27 cellular contexts compared by ENCODE assay signal in the genomic region with DNA sequence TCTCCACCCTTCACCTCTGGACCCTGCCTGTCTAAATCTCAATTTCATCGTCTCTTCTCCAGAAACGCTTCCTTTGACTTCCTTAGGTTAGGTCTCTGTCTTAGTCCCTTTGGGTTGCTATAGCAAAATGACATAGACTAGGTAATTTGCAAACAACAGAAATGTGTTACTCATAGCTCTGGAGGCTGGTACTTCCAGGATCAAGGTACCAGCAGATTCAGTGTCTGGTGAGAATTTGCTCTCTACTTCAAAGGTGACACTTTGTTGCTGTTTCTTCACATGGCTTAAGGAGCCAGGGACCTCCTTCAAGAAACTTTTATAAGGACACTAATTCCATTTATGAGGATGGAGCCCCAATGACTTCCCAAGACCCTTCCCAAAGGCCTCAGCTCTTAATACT.
DNase-seq lines count a peak whose midpoint lies in the region.
"Had no signal": no experiment of that assay in that cellular context is flagged by ENCODE, and none has a peak within 500 bp of the region (broad histone marks: within the 10 kb centered on the region; RNA-seq: fewer than 3 reads in every experiment).

No MANE protein-coding gene starts in this region.

- H3K79me2 ChIP-seq in trophoblast cell (ENCODE audit: control insufficient read depth, insufficient read depth, low read length, poor library complexity), result no peaks in the 10 kb centered on the region

- no peak overlapping the region for H3K4ac ChIP-seq in trophoblast cell (ENCODE audit: low read depth, low read length)

- no peak overlapping the region for H3K9ac ChIP-seq in trophoblast cell (ENCODE audit: low read length)
- H3K9ac ChIP-seq: BLaER1; BLaER1 treated with 17β-estradiol and CSF1 and Interleukin-3, amounts not matched to agents 10 nM and 100 nM had no signal

- H2AK5ac ChIP-seq in trophoblast cell (ENCODE audit: low read length), result no peak overlapping the region

- peak; percentile 75 to 89 for DNase-seq in trophoblast cell
- DNase-seq in effector memory CD4-positive, alpha-beta T cell, result no peak
- DNase-seq: 8988T; ACHN; AML-193; BE2C; C1 segment of cervical spinal cord; Caco-2; Calu3; CD4-positive, alpha-beta memory T cell; CD4-positive, alpha-beta T cell; CD4-positive, CD25-positive, alpha-beta regulatory T cell; CD8-positive, alpha-beta memory T cell; CD8-positive, alpha-beta T cell; COR-L47; DMS 273 treated with DMSO at 0.1 percent for 48 hours; DMS153; DMS53; DMS79; DMS79 treated with DMSO at 0.1 percent for 48 hours; DND-41; EL had no signal

- H3K27me3 ChIP-seq in trophoblast cell (ENCODE audit: insufficient read depth, low read length), result no peaks in the 10 kb centered on the region
- no peaks in the 10 kb centered on the region for H3K27me3 ChIP-seq in effector memory CD4-positive, alpha-beta T cell (replicated peaks; ENCODE audit: control insufficient read depth, insufficient read depth, low read length, poor library complexity, severe bottlenecking)
- H3K27me3 ChIP-seq: BE2C; BLaER1; BLaER1 treated with 17β-estradiol and CSF1 and Interleukin-3, amounts not matched to agents 10 nM and 100 nM had no signal

- no peak overlapping the region for H2BK12ac ChIP-seq in trophoblast cell (ENCODE audit: low read length)

- no peak overlapping the region for H4K8ac ChIP-seq in trophoblast cell (ENCODE audit: low read depth, low read length)

- no peaks in the 10 kb centered on the region for H3K79me1 ChIP-seq in trophoblast cell (ENCODE audit: low read length)

- WGBS in trophoblast cell (ENCODE audit: extremely low coverage, insufficient coverage, insufficient read length), result no CpG with 5 or more reads among the region's 2 CpGs

- no peaks in the 10 kb centered on the region for H3K4me1 ChIP-seq in trophoblast cell (ENCODE audit: control insufficient read depth in 1 of 2, insufficient read depth in 2 of 2, low read length in 2 of 2)
- H3K4me1 ChIP-seq in effector memory CD4-positive, alpha-beta T cell (ENCODE audit: control insufficient read depth, insufficient read depth, low read length, poor library complexity, severe bottlenecking), result no peaks in the 10 kb centered on the region
- H3K4me1 ChIP-seq: A549; BE2C; BLaER1 treated with 17β-estradiol and CSF1 and Interleukin-3, amounts not matched to agents 10 nM and 100 nM; Caco-2 had no signal

- no peak overlapping the region for H3K27ac ChIP-seq in trophoblast cell (ENCODE audit: low read depth, low read length)
- H3K27ac ChIP-seq in effector memory CD4-positive, alpha-beta T cell (ENCODE audit: insufficient read depth, low read length, poor library complexity, severe bottlenecking), result no peak overlapping the region
- H3K27ac ChIP-seq: 22Rv1; A549; BLaER1; BLaER1 treated with 17β-estradiol and CSF1 and Interleukin-3, amounts not matched to agents 10 nM and 100 nM; C4-2B had no signal

- H3K36me3 ChIP-seq in trophoblast cell (ENCODE audit: control insufficient read depth in 1 of 2, insufficient read depth in 2 of 2, low read length in 2 of 2), result no peaks in the 10 kb centered on the region
- H3K36me3 ChIP-seq in effector memory CD4-positive, alpha-beta T cell (ENCODE audit: control insufficient read depth, insufficient read depth, low read length), result no peaks in the 10 kb centered on the region
- H3K36me3 ChIP-seq: BE2C; BLaER1; BLaER1 treated with 17β-estradiol and CSF1 and Interleukin-3, amounts not matched to agents 10 nM and 100 nM had no signal

- H3K23ac ChIP-seq in trophoblast cell (ENCODE audit: low read length), result no peak overlapping the region

- no peak overlapping the region for H3K18ac ChIP-seq in trophoblast cell (ENCODE audit: low read length)

- H3K4me2 ChIP-seq in trophoblast cell (ENCODE audit: low read length), result no peak overlapping the region
- H3K4me2 ChIP-seq: A549; BLaER1; BLaER1 treated with 17β-estradiol and CSF1 and Interleukin-3, amounts not matched to agents 10 nM and 100 nM had no signal

- H2AFZ ChIP-seq in trophoblast cell (ENCODE audit: insufficient read depth, low read length, poor library complexity), result no peak overlapping the region

- no peak overlapping the region for H3K4me3 ChIP-seq in trophoblast cell (ENCODE audit: low read depth, low read length)
- H3K4me3 ChIP-seq in effector memory CD4-positive, alpha-beta T cell (ENCODE audit: insufficient read depth, low read depth, low read length, poor library complexity, severe bottlenecking), result no peak overlapping the region
- H3K4me3 ChIP-seq: A549; BLaER1; BLaER1 treated with 17β-estradiol and CSF1 and Interleukin-3, amounts not matched to agents 10 nM and 100 nM had no signal

- no peak overlapping the region for H4K12ac ChIP-seq in trophoblast cell (ENCODE audit: low read depth, low read length)

- H3K9me3 ChIP-seq in trophoblast cell (ENCODE audit: insufficient read depth, low read depth, low read length), result no peaks in the 10 kb centered on the region
- H3K9me3 ChIP-seq in effector memory CD4-positive, alpha-beta T cell (ENCODE audit: control insufficient read depth, low read length), result no peaks in the 10 kb centered on the region
- H3K9me3 ChIP-seq: A549, BE2C, BLaER1, Caco-2 had no signal

- H3K14ac ChIP-seq in trophoblast cell (ENCODE audit: low read length), result no peak overlapping the region

- no peak overlapping the region for H2BK5ac ChIP-seq in trophoblast cell (ENCODE audit: low read depth, low read length, poor library complexity)

- H2BK120ac ChIP-seq in trophoblast cell (ENCODE audit: insufficient read depth, low read length, poor library complexity), result no peak overlapping the region

- H4K91ac ChIP-seq in trophoblast cell (ENCODE audit: low read depth, low read length), result no peak overlapping the region

Comparison
In these comparisons a context has a peak if more than half of its experiments do, and no peak if none do; other contexts are left out.
1. DNase-seq: peak in trophoblast cell (2 of 2); none in effector memory CD4-positive, alpha-beta T cell (0 of 3).